12 cellular contexts compared by ENCODE assay signal in genomic region chr15:43218908-43219706, GRCh38. TPM values are rescaled to one million over a fixed set of nuclear protein-coding genes. Genes with fewer than 3 reads are reported as not detected.
DNase-seq lines count a peak whose midpoint lies in the region; ATAC-seq, FAIRE-seq and TF ChIP-seq lines count a peak whose summit lies in the region.
"Had no signal": no experiment of that assay in that cellular context is flagged by ENCODE, and none has a peak within 500 bp of the region (broad histone marks: within the 10 kb centered on the region; RNA-seq: fewer than 3 reads in every experiment).

No MANE protein-coding gene starts in this region.

- DNase-seq in BE2C (no peak), WTC11 (ENCODE audit: low spot score) (peak; percentile 80), hepatocyte (ENCODE audit: low spot score) (peak; percentile 47), RPMI8226 (no peak), NCI-H1417 treated with DMSO at 0.1 percent for 48 hours (lab: John Stamatoyannopoulos, UW) (no peak), RCC 7860 (ENCODE audit: low spot score) (no peak)
- DNase-seq in activated T-helper 1 cell treated with anti-CD3 and anti-CD28 coated beads, Interleukin-12 subunit alpha, Interleukin-12 subunit beta, Interleukin-2, Interleukin-4 antibody, amounts not matched to agents 30 ng/mL and 10 ng/mL and 1 ng/mL, durations not matched to agents 14 hours and 24 hours and 36 hours (ENCODE audit: low spot score): no peak
- DNase-seq: activated CD4-positive, alpha-beta T cell treated with anti-CD3 and anti-CD28 coated beads, Interleukin-2, amount 10 ng/mL, durations not matched to agents 24 days and 14 days; naive B cell had no signal

- peaks cover 8% of the 10 kb centered on the region; the same call in 1 of the 2 replicates for H3K4me1 ChIP-seq in BE2C
- H3K4me1 ChIP-seq in hepatocyte (ENCODE audit: insufficient read depth): no peaks in the 10 kb centered on the region

- no peak overlapping the region for H3K4me2 ChIP-seq in hepatocyte

- 53% methylated on average over 11 of the region's 13 CpGs for WGBS in hepatocyte (ENCODE audit: low lambda C conversion rate, missing lambda C conversion rate)

- intact Hi-C loops in activated T-helper 1 cell treated with anti-CD3 and anti-CD28 coated beads, Interleukin-12 subunit alpha, Interleukin-12 subunit beta, Interleukin-2, Interleukin-4 antibody, amounts not matched to agents 30 ng/mL and 10 ng/mL and 1 ng/mL, durations not matched to agents 14 hours and 24 hours and 36 hours (cut with micrococcal nuclease): no loop called here

- H3K36me3 ChIP-seq in BE2C (no peaks in the 10 kb centered on the region), hepatocyte (replicated peaks; ENCODE audit: insufficient read depth, low read depth) (no peaks in the 10 kb centered on the region)

- no peak overlapping the region for H3K27ac ChIP-seq in hepatocyte

- no peak overlapping the region for H3K4me3 Mint-ChIP-seq in WTC11
- H3K4me3 Mint-ChIP-seq in activated T-helper 1 cell treated with anti-CD3 and anti-CD28 coated beads, Interleukin-12 subunit alpha, Interleukin-12 subunit beta, Interleukin-2, Interleukin-4 antibody, amounts not matched to agents 30 ng/mL and 10 ng/mL and 1 ng/mL, durations not matched to agents 14 hours and 24 hours and 36 hours: no peak overlapping the region
- H3K4me3 Mint-ChIP-seq: activated CD4-positive, alpha-beta T cell treated with anti-CD3 and anti-CD28 coated beads, Interleukin-2, amount 10 ng/mL, durations not matched to agents 24 days and 14 days; dendritic cell treated with granulocyte-macrophage colony-stimulating factor and Interleukin-4, amounts not matched to agents 40 ng/mL and 50 ng/mL, for 4 days had no signal

- ATAC-seq in WTC11: peak; percentile 96

- no peaks in the 10 kb centered on the region for H3K9me2 ChIP-seq in hepatocyte (replicated peaks; ENCODE audit: insufficient read depth)

- no peaks in the 10 kb centered on the region for H4K20me1 ChIP-seq in hepatocyte (ENCODE audit: insufficient read depth, poor library complexity, severe bottlenecking)

- CTCF ChIA-PET in WTC11 (lab: Charles Lee): interaction anchor here (0.6 to 2.1 kb wide), 37 partner anchors 8 to 546 kb away, joined by 3 to 30 read pairs (median 4); partner anchors contain the start of genes CCNDBP1, TGM5, TGM7 and TUBGCP4

- no peak overlapping the region for H3K27ac Mint-ChIP-seq in WTC11
- H3K27ac Mint-ChIP-seq in activated T-helper 1 cell treated with anti-CD3 and anti-CD28 coated beads, Interleukin-12 subunit alpha, Interleukin-12 subunit beta, Interleukin-2, Interleukin-4 antibody, amounts not matched to agents 30 ng/mL and 10 ng/mL and 1 ng/mL, durations not matched to agents 14 hours and 24 hours and 36 hours: no peak overlapping the region
- H3K27ac Mint-ChIP-seq: activated CD4-positive, alpha-beta T cell treated with anti-CD3 and anti-CD28 coated beads, Interleukin-2, amount 10 ng/mL, durations not matched to agents 24 days and 14 days; dendritic cell treated with granulocyte-macrophage colony-stimulating factor and Interleukin-4, amounts not matched to agents 40 ng/mL and 50 ng/mL, for 4 days had no signal

- H3K9me3 Mint-ChIP-seq in WTC11: no peaks in the 10 kb centered on the region
- peaks cover 5% of the 10 kb centered on the region for H3K9me3 Mint-ChIP-seq in activated T-helper 1 cell treated with anti-CD3 and anti-CD28 coated beads, Interleukin-12 subunit alpha, Interleukin-12 subunit beta, Interleukin-2, Interleukin-4 antibody, amounts not matched to agents 30 ng/mL and 10 ng/mL and 1 ng/mL, durations not matched to agents 14 hours and 24 hours and 36 hours
- H3K9me3 Mint-ChIP-seq: activated CD4-positive, alpha-beta T cell treated with anti-CD3 and anti-CD28 coated beads, Interleukin-2, amount 10 ng/mL, durations not matched to agents 24 days and 14 days had no signal

- no peaks in the 10 kb centered on the region for H3K36me3 Mint-ChIP-seq in WTC11
- H3K36me3 Mint-ChIP-seq in activated T-helper 1 cell treated with anti-CD3 and anti-CD28 coated beads, Interleukin-12 subunit alpha, Interleukin-12 subunit beta, Interleukin-2, Interleukin-4 antibody, amounts not matched to agents 30 ng/mL and 10 ng/mL and 1 ng/mL, durations not matched to agents 14 hours and 24 hours and 36 hours (ENCODE audit: low read depth): no peaks in the 10 kb centered on the region
- H3K36me3 Mint-ChIP-seq: naive B cell had no signal

- TF ChIP-seq CTCF in BE2C (IDR thresholded peaks at IDR 0.05; ENCODE audit: low read depth, low read length) (peak; percentile 26; the same call in 1 of the 2 replicates), GM12874 (IDR thresholded peaks at IDR 0.05; ENCODE audit: insufficient read depth, low read depth, low read length) (peak; percentile 26; the same call in 1 of the 2 replicates), WTC11 (IDR thresholded peaks at IDR 0.05) (peak; percentile 67), hepatocyte (IDR thresholded peaks at IDR 0.05; ENCODE audit: poor library complexity) (peak; percentile 38)

- H3K4me3 ChIP-seq in BE2C (ENCODE audit: low read depth, low read length) (no peak overlapping the region), hepatocyte (no peak overlapping the region)

- no peak overlapping the region for H2AFZ ChIP-seq in hepatocyte

- POLR2A ChIA-PET in WTC11 (lab: Charles Lee): interaction anchor here (0.7 kb wide), 1 partner anchor 9 kb away, joined by 3 read pairs; no protein-coding TSS in a partner anchor

- no peaks in the 10 kb centered on the region for H3K79me2 ChIP-seq in hepatocyte

- peaks cover 8% of the 10 kb centered on the region for H3K4me1 Mint-ChIP-seq in WTC11
- no peaks in the 10 kb centered on the region for H3K4me1 Mint-ChIP-seq in activated T-helper 1 cell treated with anti-CD3 and anti-CD28 coated beads, Interleukin-12 subunit alpha, Interleukin-12 subunit beta, Interleukin-2, Interleukin-4 antibody, amounts not matched to agents 30 ng/mL and 10 ng/mL and 1 ng/mL, durations not matched to agents 14 hours and 24 hours and 36 hours (ENCODE audit: low read depth)
- H3K4me1 Mint-ChIP-seq: activated CD4-positive, alpha-beta T cell treated with anti-CD3 and anti-CD28 coated beads, Interleukin-2, amount 10 ng/mL, durations not matched to agents 24 days and 14 days; naive B cell had no signal

- no peaks in the 10 kb centered on the region for H3K9me3 ChIP-seq in BE2C
- no peaks in the 10 kb centered on the region for H3K9me3 ChIP-seq in hepatocyte (ENCODE audit: low read depth)

- FAIRE-seq in RCC 7860 (lab: Jason Lieb, UNC): no peak
- FAIRE-seq: GM12892 had no signal

- H3K27me3 Mint-ChIP-seq in WTC11 (ENCODE audit: low read depth): no peaks in the 10 kb centered on the region; the same call in 1 of the 2 replicates
- peaks cover 7% of the 10 kb centered on the region for H3K27me3 Mint-ChIP-seq in activated T-helper 1 cell treated with anti-CD3 and anti-CD28 coated beads, Interleukin-12 subunit alpha, Interleukin-12 subunit beta, Interleukin-2, Interleukin-4 antibody, amounts not matched to agents 30 ng/mL and 10 ng/mL and 1 ng/mL, durations not matched to agents 14 hours and 24 hours and 36 hours (ENCODE audit: insufficient read depth)

- no peaks in the 10 kb centered on the region for H3K27me3 ChIP-seq in BE2C
- H3K27me3 ChIP-seq in hepatocyte: no peaks in the 10 kb centered on the region

TF ChIP-seq in WTC11, 78 proteins besides CTCF, POLR2A, EP300 and RAD21 (continues in another document):
- no peak for TF ChIP-seq RELA (CRISPR knock-in tag; IDR thresholded peaks at IDR 0.05; ENCODE audit: borderline replicate concordance)
- no peak for TF ChIP-seq ZNF512 (CRISPR knock-in tag; IDR thresholded peaks at IDR 0.05; ENCODE audit: borderline replicate concordance)
- no peak for TF ChIP-seq EMX1 (CRISPR knock-in tag; IDR thresholded peaks at IDR 0.05)

RNA-seq across cellular contexts. Expression of gene EPB42, which starts 1.7 kb away (rescaled TPM):
- not detected for polyA plus RNA-seq in BE2C (2012; ENCODE audit: insufficient read depth, insufficient read length, low read depth)
- not detected in 3 replicates for total RNA-seq in WTC11 (2021)
- 0.24 and 1.00 TPM in 2 replicates for total RNA-seq in hepatocyte
- 0.47 and 0.57 TPM in 2 replicates for polyA plus RNA-seq in hepatocyte
- total RNA-seq in activated T-helper 1 cell treated with anti-CD3 and anti-CD28 coated beads, Interleukin-12 subunit alpha, Interleukin-12 subunit beta, Interleukin-2, Interleukin-4 antibody, amounts not matched to agents 30 ng/mL and 10 ng/mL and 1 ng/mL, durations not matched to agents 14 hours and 24 hours and 36 hours: not detected in 2 replicates
- total RNA-seq: activated CD4-positive, alpha-beta T cell treated with anti-CD3 and anti-CD28 coated beads, Interleukin-2, amount 10 ng/mL, durations not matched to agents 24 days and 14 days had no signal

RNA-seq across cellular contexts. Expression of gene CCNDBP1, which starts 33.9 kb away (rescaled TPM):
- polyA plus RNA-seq in BE2C (2012; ENCODE audit: insufficient read depth, insufficient read length, low read depth): 47.5 TPM
- 19.1 to 22.0 TPM (median 20.4 TPM) in 3 replicates for total RNA-seq in WTC11 (2021)
- 56.7 and 60.3 TPM in 2 replicates for total RNA-seq in hepatocyte
- 53.2 and 53.5 TPM in 2 replicates for polyA plus RNA-seq in hepatocyte
- total RNA-seq in activated T-helper 1 cell treated with anti-CD3 and anti-CD28 coated beads, Interleukin-12 subunit alpha, Interleukin-12 subunit beta, Interleukin-2, Interleukin-4 antibody, amounts not matched to agents 30 ng/mL and 10 ng/mL and 1 ng/mL, durations not matched to agents 14 hours and 24 hours and 36 hours: 57.7 and 60.2 TPM in 2 replicates

RNA-seq across cellular contexts. Expression of gene TGM5, which starts 47.6 kb away (rescaled TPM):
- not detected for polyA plus RNA-seq in BE2C (2012; ENCODE audit: insufficient read depth, insufficient read length, low read depth)
- total RNA-seq in WTC11 (2021) (not detected in 3 replicates), hepatocyte (not detected in 2 replicates)
- not detected in 2 replicates for polyA plus RNA-seq in hepatocyte
- not detected in 2 replicates for total RNA-seq in activated T-helper 1 cell treated with anti-CD3 and anti-CD28 coated beads, Interleukin-12 subunit alpha, Interleukin-12 subunit beta, Interleukin-2, Interleukin-4 antibody, amounts not matched to agents 30 ng/mL and 10 ng/mL and 1 ng/mL, durations not matched to agents 14 hours and 24 hours and 36 hours
- total RNA-seq: activated CD4-positive, alpha-beta T cell treated with anti-CD3 and anti-CD28 coated beads, Interleukin-2, amount 10 ng/mL, durations not matched to agents 24 days and 14 days had no signal

Comparison
In these comparisons a context has a peak if more than half of its experiments do, and no peak if none do; other contexts are left out.
1. DNase-seq: peak in WTC11 (single experiment) and hepatocyte (single experiment); none in BE2C (single experiment), activated T-helper 1 cell treated with anti-CD3 and anti-CD28 coated beads, Interleukin-12 subunit alpha, Interleukin-12 subunit beta, Interleukin-2, Interleukin-4 antibody, amounts not matched to agents 30 ng/mL and 10 ng/mL and 1 ng/mL, durations not matched to agents 14 hours and 24 hours and 36 hours (single experiment), RPMI8226 (single experiment), NCI-H1417 treated with DMSO at 0.1 percent for 48 hours (single experiment) and RCC 7860 (single experiment).
2. Peak in every context shown above with its lines, with median percentiles within 50 percentile points of each other: CTCF ChIP-seq.